Comparison of ENCODE assay signal across 2 cellular contexts in the genomic region with DNA sequence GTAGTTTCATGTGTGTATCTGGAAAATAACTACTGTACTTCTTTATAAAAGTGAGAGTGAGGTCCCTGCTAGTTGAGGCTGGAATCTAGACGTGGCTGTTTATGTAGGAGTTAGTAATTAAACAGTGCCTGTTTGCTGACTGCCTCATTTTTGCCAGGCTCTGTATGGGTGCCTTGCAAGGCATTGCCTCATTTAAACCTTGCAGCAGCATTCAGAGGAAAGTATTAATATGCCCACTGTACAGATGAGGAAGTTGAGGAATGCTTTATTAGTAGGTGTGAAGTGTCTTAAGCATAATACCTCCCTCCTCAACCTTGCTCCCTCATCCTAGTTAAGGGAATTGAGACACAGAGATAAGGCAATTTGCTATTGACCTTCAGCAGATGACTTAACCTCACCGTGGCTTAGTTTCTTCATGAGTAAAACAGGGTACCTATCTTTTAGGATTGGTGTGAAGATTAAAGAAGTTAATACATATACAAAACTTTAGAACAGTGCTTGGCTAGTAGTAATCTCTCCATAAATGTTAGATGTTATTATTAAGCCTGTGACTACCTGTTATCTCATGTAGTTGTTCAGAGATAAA.
A peak's percentile ranks its signal among the peaks of the same experiment; 100 is the strongest.
TF ChIP-seq lines count a peak whose summit lies in the region.

No MANE protein-coding gene starts in this region.

TF ChIP-seq in GM23338, 12 proteins besides CTCF, POLR2A, EP300 and RAD21:
- TF ChIP-seq ZNF331 (CRISPR knock-in tag; IDR thresholded peaks at IDR 0.05; ENCODE audit: low read depth) (no peak), ZNF114 (CRISPR knock-in tag; IDR thresholded peaks at IDR 0.05) (no peak), EZH2 (IDR thresholded peaks at IDR 0.05; ENCODE audit: low read depth, unreplicated experiment) (no peak), JUNB (IDR thresholded peaks at IDR 0.05; ENCODE audit: unreplicated experiment) (no peak)
- TF ChIP-seq, protein P1, sequence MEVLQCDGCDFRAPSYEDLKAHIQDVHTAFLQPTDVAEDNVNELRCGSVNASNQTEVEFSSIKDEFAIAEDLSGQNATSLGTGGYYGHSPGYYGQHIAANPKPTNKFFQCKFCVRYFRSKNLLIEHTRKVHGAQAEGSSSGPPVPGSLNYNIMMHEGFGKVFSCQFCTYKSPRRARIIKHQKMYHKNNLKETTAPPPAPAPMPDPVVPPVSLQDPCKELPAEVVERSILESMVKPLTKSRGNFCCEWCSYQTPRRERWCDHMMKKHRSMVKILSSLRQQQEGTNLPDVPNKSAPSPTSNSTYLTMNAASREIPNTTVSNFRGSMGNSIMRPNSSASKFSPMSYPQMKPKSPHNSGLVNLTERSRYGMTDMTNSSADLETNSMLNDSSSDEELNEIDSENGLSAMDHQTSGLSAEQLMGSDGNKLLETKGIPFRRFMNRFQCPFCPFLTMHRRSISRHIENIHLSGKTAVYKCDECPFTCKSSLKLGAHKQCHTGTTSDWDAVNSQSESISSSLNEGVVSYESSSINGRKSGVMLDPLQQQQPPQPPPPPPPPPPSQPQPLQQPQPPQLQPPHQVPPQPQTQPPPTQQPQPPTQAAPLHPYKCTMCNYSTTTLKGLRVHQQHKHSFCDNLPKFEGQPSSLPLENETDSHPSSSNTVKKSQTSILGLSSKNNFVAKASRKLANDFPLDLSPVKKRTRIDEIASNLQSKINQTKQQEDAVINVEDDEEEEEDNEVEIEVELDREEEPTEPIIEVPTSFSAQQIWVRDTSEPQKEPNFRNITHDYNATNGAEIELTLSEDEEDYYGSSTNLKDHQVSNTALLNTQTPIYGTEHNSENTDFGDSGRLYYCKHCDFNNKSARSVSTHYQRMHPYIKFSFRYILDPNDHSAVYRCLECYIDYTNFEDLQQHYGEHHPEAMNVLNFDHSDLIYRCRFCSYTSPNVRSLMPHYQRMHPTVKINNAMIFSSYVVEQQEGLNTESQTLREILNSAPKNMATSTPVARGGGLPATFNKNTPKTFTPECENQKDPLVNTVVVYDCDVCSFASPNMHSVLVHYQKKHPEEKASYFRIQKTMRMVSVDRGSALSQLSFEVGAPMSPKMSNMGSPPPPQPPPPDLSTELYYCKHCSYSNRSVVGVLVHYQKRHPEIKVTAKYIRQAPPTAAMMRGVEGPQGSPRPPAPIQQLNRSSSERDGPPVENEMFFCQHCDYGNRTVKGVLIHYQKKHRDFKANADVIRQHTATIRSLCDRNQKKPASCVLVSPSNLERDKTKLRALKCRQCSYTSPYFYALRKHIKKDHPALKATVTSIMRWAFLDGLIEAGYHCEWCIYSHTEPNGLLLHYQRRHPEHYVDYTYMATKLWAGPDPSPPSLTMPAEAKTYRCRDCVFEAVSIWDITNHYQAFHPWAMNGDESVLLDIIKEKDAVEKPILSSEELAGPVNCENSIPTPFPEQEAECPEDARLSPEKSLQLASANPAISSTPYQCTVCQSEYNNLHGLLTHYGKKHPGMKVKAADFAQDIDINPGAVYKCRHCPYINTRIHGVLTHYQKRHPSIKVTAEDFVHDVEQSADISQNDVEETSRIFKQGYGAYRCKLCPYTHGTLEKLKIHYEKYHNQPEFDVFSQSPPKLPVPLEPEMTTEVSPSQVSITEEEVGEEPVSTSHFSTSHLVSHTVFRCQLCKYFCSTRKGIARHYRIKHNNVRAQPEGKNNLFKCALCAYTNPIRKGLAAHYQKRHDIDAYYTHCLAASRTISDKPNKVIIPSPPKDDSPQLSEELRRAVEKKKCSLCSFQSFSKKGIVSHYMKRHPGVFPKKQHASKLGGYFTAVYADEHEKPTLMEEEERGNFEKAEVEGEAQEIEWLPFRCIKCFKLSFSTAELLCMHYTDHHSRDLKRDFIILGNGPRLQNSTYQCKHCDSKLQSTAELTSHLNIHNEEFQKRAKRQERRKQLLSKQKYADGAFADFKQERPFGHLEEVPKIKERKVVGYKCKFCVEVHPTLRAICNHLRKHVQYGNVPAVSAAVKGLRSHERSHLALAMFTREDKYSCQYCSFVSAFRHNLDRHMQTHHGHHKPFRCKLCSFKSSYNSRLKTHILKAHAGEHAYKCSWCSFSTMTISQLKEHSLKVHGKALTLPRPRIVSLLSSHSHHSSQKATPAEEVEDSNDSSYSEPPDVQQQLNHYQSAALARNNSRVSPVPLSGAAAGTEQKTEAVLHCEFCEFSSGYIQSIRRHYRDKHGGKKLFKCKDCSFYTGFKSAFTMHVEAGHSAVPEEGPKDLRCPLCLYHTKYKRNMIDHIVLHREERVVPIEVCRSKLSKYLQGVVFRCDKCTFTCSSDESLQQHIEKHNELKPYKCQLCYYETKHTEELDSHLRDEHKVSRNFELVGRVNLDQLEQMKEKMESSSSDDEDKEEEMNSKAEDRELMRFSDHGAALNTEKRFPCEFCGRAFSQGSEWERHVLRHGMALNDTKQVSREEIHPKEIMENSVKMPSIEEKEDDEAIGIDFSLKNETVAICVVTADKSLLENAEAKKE (CRISPR knock-in tag; IDR thresholded peaks at IDR 0.05) = no peak
- TF ChIP-seq, protein P2, sequence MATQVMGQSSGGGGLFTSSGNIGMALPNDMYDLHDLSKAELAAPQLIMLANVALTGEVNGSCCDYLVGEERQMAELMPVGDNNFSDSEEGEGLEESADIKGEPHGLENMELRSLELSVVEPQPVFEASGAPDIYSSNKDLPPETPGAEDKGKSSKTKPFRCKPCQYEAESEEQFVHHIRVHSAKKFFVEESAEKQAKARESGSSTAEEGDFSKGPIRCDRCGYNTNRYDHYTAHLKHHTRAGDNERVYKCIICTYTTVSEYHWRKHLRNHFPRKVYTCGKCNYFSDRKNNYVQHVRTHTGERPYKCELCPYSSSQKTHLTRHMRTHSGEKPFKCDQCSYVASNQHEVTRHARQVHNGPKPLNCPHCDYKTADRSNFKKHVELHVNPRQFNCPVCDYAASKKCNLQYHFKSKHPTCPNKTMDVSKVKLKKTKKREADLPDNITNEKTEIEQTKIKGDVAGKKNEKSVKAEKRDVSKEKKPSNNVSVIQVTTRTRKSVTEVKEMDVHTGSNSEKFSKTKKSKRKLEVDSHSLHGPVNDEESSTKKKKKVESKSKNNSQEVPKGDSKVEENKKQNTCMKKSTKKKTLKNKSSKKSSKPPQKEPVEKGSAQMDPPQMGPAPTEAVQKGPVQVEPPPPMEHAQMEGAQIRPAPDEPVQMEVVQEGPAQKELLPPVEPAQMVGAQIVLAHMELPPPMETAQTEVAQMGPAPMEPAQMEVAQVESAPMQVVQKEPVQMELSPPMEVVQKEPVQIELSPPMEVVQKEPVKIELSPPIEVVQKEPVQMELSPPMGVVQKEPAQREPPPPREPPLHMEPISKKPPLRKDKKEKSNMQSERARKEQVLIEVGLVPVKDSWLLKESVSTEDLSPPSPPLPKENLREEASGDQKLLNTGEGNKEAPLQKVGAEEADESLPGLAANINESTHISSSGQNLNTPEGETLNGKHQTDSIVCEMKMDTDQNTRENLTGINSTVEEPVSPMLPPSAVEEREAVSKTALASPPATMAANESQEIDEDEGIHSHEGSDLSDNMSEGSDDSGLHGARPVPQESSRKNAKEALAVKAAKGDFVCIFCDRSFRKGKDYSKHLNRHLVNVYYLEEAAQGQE (IDR thresholded peaks at IDR 0.05; ENCODE audit: unreplicated experiment) = no peak

TF ChIP-seq in H1, 55 proteins besides CTCF, POLR2A, EP300 and RAD21:
- TF ChIP-seq BCL11A (IDR thresholded peaks at IDR 0.05; ENCODE audit: low read depth in 2 of 2, low read length in 2 of 2) = no peak
- peak; percentile 24 for TF ChIP-seq ASH2L (IDR thresholded peaks at IDR 0.05; ENCODE audit: low read length)
- TF ChIP-seq SAP30 (IDR thresholded peaks at IDR 0.05; ENCODE audit: insufficient read depth, insufficient replicate concordance, low read length) = no peak
- 0 out of 2 replicates have a peak, but pooled peaks have one; percentile 38 for TF ChIP-seq KDM1A (IDR thresholded peaks at IDR 0.05; ENCODE audit: borderline replicate concordance, low read length)
- TF ChIP-seq CBX8 (IDR thresholded peaks at IDR 0.05; ENCODE audit: borderline replicate concordance, low read depth, low read length) = no peak
TF ChIP-seq in H1: peak in this region for 2.
